In the genomic region with DNA sequence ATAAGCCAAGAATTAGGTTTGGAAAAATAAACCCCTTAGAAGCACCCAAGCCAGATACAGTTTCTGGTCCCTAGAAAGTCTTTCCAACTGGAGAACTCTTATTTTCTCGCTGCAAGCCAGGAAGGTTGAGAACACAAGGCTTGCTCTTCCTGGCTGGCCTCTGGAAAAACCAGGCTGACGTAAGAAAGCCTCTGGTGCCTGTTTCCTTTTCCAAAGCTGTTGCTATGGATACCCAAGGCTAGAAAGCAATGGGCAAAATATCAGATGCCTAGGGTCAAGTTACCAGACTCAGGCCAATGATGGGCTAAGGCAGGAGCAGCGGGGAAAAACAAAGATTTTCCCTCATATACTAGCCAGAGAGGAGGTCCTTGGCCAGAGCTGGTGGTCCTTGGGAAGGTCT, we compare ENCODE assay signal across 23 cellular contexts.
"Had no signal": no experiment of that assay in that cellular context is flagged by ENCODE, and none has a peak within 500 bp of the region (broad histone marks: within the 10 kb centered on the region; RNA-seq: fewer than 3 reads in every experiment).

No MANE protein-coding gene starts in this region.

- H3K79me2 ChIP-seq: hepatocyte had no signal

- H3K27me3 Mint-ChIP-seq: activated CD4-positive, alpha-beta T cell treated with anti-CD3 and anti-CD28 coated beads, Interleukin-2, amount 10 ng/mL, durations not matched to agents 24 days and 14 days; activated CD8-positive, alpha-beta T cell treated with anti-CD3 and anti-CD28 coated beads for 36 hours; activated naive CD8-positive, alpha-beta T cell treated with anti-CD3 and anti-CD28 coated beads for 36 hours; activated T-helper 17 cell treated with anti-CD3 and anti-CD28 coated beads, Interleukin-2, amount 50 U/mL, for 72 hours had no signal

- H3K9me3 ChIP-seq: neutrophil, pancreas, right lobe of liver, testis, upper lobe of right lung had no signal

- DNase-seq: activated CD4-positive, alpha-beta T cell treated with anti-CD3 and anti-CD28 coated beads, Interleukin-2, amount 10 ng/mL, durations not matched to agents 24 days and 14 days; activated CD8-positive, alpha-beta T cell treated with anti-CD3 and anti-CD28 coated beads for 36 hours; activated naive CD4-positive, alpha-beta T cell; activated naive CD8-positive, alpha-beta T cell treated with anti-CD3 and anti-CD28 coated beads for 36 hours; activated T-cell treated with anti-CD3 and anti-CD28 coated beads, Interleukin-2, amount 50 U/mL, for 1 hour; amniotic stem cell; dermis blood vessel endothelial cell; effector memory CD4-positive, alpha-beta T cell; foreskin fibroblast; mesenchymal stem cell; natural killer cell; pancreas; right lobe of liver; stimulated activated CD4-positive, alpha-beta T cell treated with anti-CD3 and anti-CD28 coated beads, Interleukin-4, amount 100 ng/mL, for 1 hour; stomach; T1000; testis; upper lobe of right lung had no signal

- H3K36me3 Mint-ChIP-seq: activated naive CD8-positive, alpha-beta T cell treated with anti-CD3 and anti-CD28 coated beads for 36 hours; natural killer cell had no signal

- H3K4me3 ChIP-seq: cardiac muscle cell, hepatocyte, pancreas, right lobe of liver, smooth muscle cell, stomach, testis, upper lobe of right lung had no signal

- H3K27me3 ChIP-seq: cardiac muscle cell, hepatocyte, neutrophil, pancreas, right lobe of liver, stomach, testis, upper lobe of right lung had no signal

- ATAC-seq: activated CD8-positive, alpha-beta T cell treated with anti-CD3 and anti-CD28 coated beads for 36 hours; activated T-helper 17 cell treated with anti-CD3 and anti-CD28 coated beads, Interleukin-2, amount 50 U/mL, for 72 hours; natural killer cell; pancreas; right lobe of liver; upper lobe of right lung had no signal

- H3K4me2 ChIP-seq: hepatocyte, smooth muscle cell had no signal

- H3K27ac Mint-ChIP-seq: activated CD4-positive, alpha-beta T cell treated with anti-CD3 and anti-CD28 coated beads, Interleukin-2, amount 10 ng/mL, durations not matched to agents 24 days and 14 days; activated CD8-positive, alpha-beta T cell treated with anti-CD3 and anti-CD28 coated beads for 36 hours; activated naive CD8-positive, alpha-beta T cell treated with anti-CD3 and anti-CD28 coated beads for 36 hours; activated T-helper 17 cell treated with anti-CD3 and anti-CD28 coated beads, Interleukin-2, amount 50 U/mL, for 72 hours; natural killer cell had no signal

- H3K4me1 ChIP-seq: pancreas, right lobe of liver, stomach, testis, upper lobe of right lung had no signal

- H2AFZ ChIP-seq: hepatocyte had no signal

- H3K4me1 Mint-ChIP-seq: activated CD4-positive, alpha-beta T cell treated with anti-CD3 and anti-CD28 coated beads, Interleukin-2, amount 10 ng/mL, durations not matched to agents 24 days and 14 days; activated naive CD8-positive, alpha-beta T cell treated with anti-CD3 and anti-CD28 coated beads for 36 hours; activated T-helper 17 cell treated with anti-CD3 and anti-CD28 coated beads, Interleukin-2, amount 50 U/mL, for 72 hours; natural killer cell had no signal

- H3K9me3 Mint-ChIP-seq: activated CD4-positive, alpha-beta T cell treated with anti-CD3 and anti-CD28 coated beads, Interleukin-2, amount 10 ng/mL, durations not matched to agents 24 days and 14 days; activated CD8-positive, alpha-beta T cell treated with anti-CD3 and anti-CD28 coated beads for 36 hours; activated T-helper 17 cell treated with anti-CD3 and anti-CD28 coated beads, Interleukin-2, amount 50 U/mL, for 72 hours had no signal

- FAIRE-seq: pancreas had no signal

- H3K4me3 Mint-ChIP-seq: activated CD4-positive, alpha-beta T cell treated with anti-CD3 and anti-CD28 coated beads, Interleukin-2, amount 10 ng/mL, durations not matched to agents 24 days and 14 days; activated CD8-positive, alpha-beta T cell treated with anti-CD3 and anti-CD28 coated beads for 36 hours; activated naive CD8-positive, alpha-beta T cell treated with anti-CD3 and anti-CD28 coated beads for 36 hours; activated T-helper 17 cell treated with anti-CD3 and anti-CD28 coated beads, Interleukin-2, amount 50 U/mL, for 72 hours; natural killer cell had no signal

- H3K36me3 ChIP-seq: cardiac muscle cell, neutrophil, pancreas, right lobe of liver, stomach, upper lobe of right lung had no signal

- H3K27ac ChIP-seq: cardiac muscle cell, hepatocyte, neutrophil, pancreas, right lobe of liver, stomach, testis, upper lobe of right lung had no signal
